ENCODE assay signal across 8 cellular contexts in genomic region chr16:1474471-1474795, GRCh38. TPM values are rescaled to one million over a fixed set of nuclear protein-coding genes. Genes with fewer than 3 reads are reported as not detected.
DNase-seq lines count a peak whose midpoint lies in the region; ATAC-seq and TF ChIP-seq lines count a peak whose summit lies in the region.

No MANE protein-coding gene starts in this region.

- no peaks in the 10 kb centered on the region for H3F3A ChIP-seq in MM.1S (ENCODE audit: insufficient read depth, low read length)

- no peaks in the 10 kb centered on the region for H3K4me1 ChIP-seq in MM.1S (ENCODE audit: low read length)
- peaks cover 28% of the 10 kb centered on the region for H3K4me1 ChIP-seq in osteoblast (ENCODE audit: insufficient read depth, low read length)

- H3K4me3 ChIP-seq in AG04449 (ENCODE audit: low read depth, low read length) (peak overlapping the region; percentile 74), MM.1S (ENCODE audit: low read length) (peak overlapping the region; percentile 71), epithelial cell of esophagus (ENCODE audit: low read length) (peak overlapping the region; percentile 80), osteoblast (ENCODE audit: insufficient read depth, low read length) (peak overlapping the region; percentile 82)

- H3K4me2 ChIP-seq in MM.1S (ENCODE audit: low read depth, low read length) (peak overlapping the region; percentile 66), osteoblast (ENCODE audit: insufficient read depth, low read length) (peak overlapping the region; percentile 98)

- no peaks in the 10 kb centered on the region for H3K27me3 ChIP-seq in MM.1S (replicated peaks; ENCODE audit: insufficient read depth, low read length)
- H3K27me3 ChIP-seq in osteoblast (ENCODE audit: insufficient read depth, low read length) = no peaks in the 10 kb centered on the region

- H3K27ac ChIP-seq in MM.1S (ENCODE audit: low read length) (no peak overlapping the region), osteoblast (ENCODE audit: low read depth, low read length) (peak overlapping the region; percentile 75)

- DNase-seq in AG04449 (ENCODE audit: low read depth, low spot score) (no peak), MM.1S (no peak), epithelial cell of esophagus (ENCODE audit: low read depth) (no peak), osteoblast (ENCODE audit: insufficient read length, low spot score, missing footprints) (peak; percentile 92), NCI-H1436 treated with DMSO at 0.1 percent for 48 hours (lab: John Stamatoyannopoulos, UW) (no peak), HUDEP-2 (lab: John Stamatoyannopoulos, UW; ENCODE audit: unreplicated experiment in 76 of 76) (no peak), NCI-H2196 treated with DMSO at 0.1 percent for 48 hours (lab: John Stamatoyannopoulos, UW; ENCODE audit: unreplicated experiment) (no peak)

- H3K9me2 ChIP-seq in MM.1S (replicated peaks; ENCODE audit: insufficient read depth, low read length) = no peaks in the 10 kb centered on the region

- peak; percentile 15 for ATAC-seq in GM19438 (IDR thresholded peaks at IDR 0.05; ENCODE audit: low read depth, unreplicated experiment)

- H3K36me3 ChIP-seq in MM.1S (replicated peaks; ENCODE audit: insufficient read depth, low read length) (no peaks in the 10 kb centered on the region), osteoblast (ENCODE audit: insufficient read depth, low read length) (no peaks in the 10 kb centered on the region)

- peaks cover 42% of the 10 kb centered on the region for H3K79me2 ChIP-seq in MM.1S (ENCODE audit: low read length)
- peaks cover 58% of the 10 kb centered on the region for H3K79me2 ChIP-seq in osteoblast (ENCODE audit: insufficient read depth, low read length)

- POLR2A ChIA-PET in AG04449 (lab: Yijun Ruan, JAX) = no interaction called here

- CTCF ChIA-PET in AG04449 (lab: Yijun Ruan, JAX) = no interaction called here

- H3K9me3 ChIP-seq in MM.1S (replicated peaks; ENCODE audit: insufficient read depth, low read length) (no peaks in the 10 kb centered on the region), osteoblast (ENCODE audit: low read depth, low read length) (peaks cover 5% of the 10 kb centered on the region)

- H3K9ac ChIP-seq in MM.1S (ENCODE audit: low read length) = peak overlapping the region; percentile 87; the same call in 1 of the 2 replicates

- TF ChIP-seq CTCF in AG04449 (IDR thresholded peaks at IDR 0.05; ENCODE audit: insufficient read depth, low read length, missing control alignments) (no peak), MM.1S (IDR thresholded peaks at IDR 0.05; ENCODE audit: low read length) (no peak), epithelial cell of esophagus (IDR thresholded peaks at IDR 0.05; ENCODE audit: insufficient read depth, low read depth, low read length, missing control alignments) (no peak), osteoblast (IDR thresholded peaks at IDR 0.05; ENCODE audit: extremely low read depth, low read depth, low read length) (no peak)

- H4K20me1 ChIP-seq in MM.1S (ENCODE audit: insufficient read depth, low read length) (no peaks in the 10 kb centered on the region), osteoblast (ENCODE audit: insufficient read depth, low read length) (peaks cover 4% of the 10 kb centered on the region)

- no peak overlapping the region for H2AFZ ChIP-seq in MM.1S (ENCODE audit: low read length)
- peak overlapping the region; percentile 77 for H2AFZ ChIP-seq in osteoblast (ENCODE audit: low read length)

RNA-seq across cellular contexts. Expression of gene CLCN7, which starts 0.4 kb away (rescaled TPM):
- total RNA-seq in osteoblast = 161 and 187 TPM in 2 replicates

RNA-seq across cellular contexts. Expression of gene PTX4, which starts 14.3 kb away (rescaled TPM):
- not detected in 2 replicates for total RNA-seq in osteoblast

RNA-seq across cellular contexts. Expression of gene TELO2, which starts 18.7 kb away (rescaled TPM):
- 12.4 and 18.1 TPM in 2 replicates for total RNA-seq in osteoblast

RNA-seq across cellular contexts. Expression of gene CCDC154, which starts 30.1 kb away (rescaled TPM):
- 0.36 and 0.59 TPM in 2 replicates for total RNA-seq in osteoblast

RNA-seq across cellular contexts. Expression of gene PERCC1, which starts 43.6 kb away (rescaled TPM):
- total RNA-seq in osteoblast = not detected in 2 replicates
